12 cellular contexts compared by ENCODE assay signal in genomic region chr2:230868151-230868946, GRCh38. TPM values are rescaled to one million over a fixed set of nuclear protein-coding genes. Genes with fewer than 3 reads are reported as not detected.
A peak's percentile ranks its signal among the peaks of the same experiment; 100 is the strongest.
DNase-seq lines count a peak whose midpoint lies in the region; ATAC-seq, FAIRE-seq and TF ChIP-seq lines count a peak whose summit lies in the region.
"Had no signal": no experiment of that assay in that cellular context is flagged by ENCODE, and none has a peak within 500 bp of the region (broad histone marks: within the 10 kb centered on the region; RNA-seq: fewer than 3 reads in every experiment).

No MANE protein-coding gene starts in this region.

- TF ChIP-seq RAD21 in K562 (CRISPR knock-in tag; conservative IDR thresholded peaks at IDR 0.05 in 1 of 2, IDR thresholded peaks at IDR 0.05 in 1 of 2), result no peak

- H3K27ac ChIP-seq in cardiac muscle cell, result peak overlapping the region; percentile 92
- no peak overlapping the region for H3K27ac ChIP-seq in K562 (ENCODE audit: extremely low read depth, low read depth, low read length)
- H3K27ac ChIP-seq in mesodermal cell (ENCODE audit: low read depth, low read length, severe bottlenecking), result peak overlapping the region; percentile 49
- H3K27ac ChIP-seq in breast epithelium, result no peak overlapping the region
- H3K27ac ChIP-seq: neutrophil had no signal

- H3K27me3 ChIP-seq in cardiac muscle cell (no peaks in the 10 kb centered on the region), K562 (ENCODE audit: control insufficient read depth in 2 of 2, insufficient read depth in 2 of 2, low read length in 2 of 2) (peaks cover 0 to 8% of the 10 kb centered on the region in 2 experiments; a peak in 2 of 5 replicates), breast epithelium (no peaks in the 10 kb centered on the region)

- TF ChIP-seq EP300 in K562 (IDR thresholded peaks at IDR 0.05; ENCODE audit: low read length), result no peak

- H3K4me1 ChIP-seq in cardiac muscle cell (ENCODE audit: low read depth) (peaks cover 64% of the 10 kb centered on the region), K562 (replicated peaks in 1 of 2; ENCODE audit: control insufficient read depth in 2 of 2, insufficient read depth in 2 of 2, low read length in 2 of 2) (peaks cover 0 to 50% of the 10 kb centered on the region in 2 experiments; a peak in 3 of 5 replicates), mesodermal cell (ENCODE audit: control insufficient read depth, insufficient read depth, low read length, poor library complexity, severe bottlenecking) (peaks cover 65% of the 10 kb centered on the region), breast epithelium (peaks cover 0 to 3% of the 10 kb centered on the region in 2 donors)

- in situ Hi-C loops in K562 (cut with MboI), result no loop called here

- BruUV-seq in K562 (replicated peaks; lab: Mats Ljungman, UMichigan), result no TSS peak

- no peak for FAIRE-seq in K562 (lab: Jason Lieb, UNC)

- no peak overlapping the region; a peak in 1 of 4 replicates for H3K9ac ChIP-seq in K562 (ENCODE audit: insufficient read depth in 1 of 2, low read depth in 2 of 2, low read length in 2 of 2)

- TF ChIP-seq POLR2A in K562 (conservative IDR thresholded peaks at IDR 0.05) (no peak), breast epithelium (IDR thresholded peaks at IDR 0.05) (no peak)

- no peaks in the 10 kb centered on the region for H3K9me3 ChIP-seq in cardiac muscle cell (ENCODE audit: low read depth)
- H3K9me3 ChIP-seq in K562 (replicated peaks; ENCODE audit: control insufficient read depth, insufficient read depth, low read depth, low read length), result no peaks in the 10 kb centered on the region
- H3K9me3 ChIP-seq in mesodermal cell (ENCODE audit: control insufficient read depth, low read length), result no peaks in the 10 kb centered on the region
- no peaks in the 10 kb centered on the region for H3K9me3 ChIP-seq in breast epithelium
- H3K9me3 ChIP-seq: neutrophil had no signal

- intact Hi-C loops in cardiac septum (cut with DNase I) (no loop called here), K562 (cut with micrococcal nuclease) (no loop called here), breast epithelium (cut with DNase I; ENCODE audit: low total_unique reads) (no loop called here)

- no peak overlapping the region for H3K4me2 ChIP-seq in K562 (ENCODE audit: insufficient read depth, low read length)

- WGBS in K562 (ENCODE audit: insufficient coverage, low coverage, missing lambda C conversion rate), result 59% methylated on average over 7 of the region's 15 CpGs
- WGBS in mesodermal cell (ENCODE audit: insufficient coverage in 2 of 2), 2 experiments, result 16 to 26% methylated on average over 9 to 11 of the region's 15 CpGs

- H3K79me2 ChIP-seq in K562 (ENCODE audit: control insufficient read depth, insufficient read depth, low read length), result peaks cover 4% of the 10 kb centered on the region; the same call in 1 of the 3 replicates

- no peak for ATAC-seq in K562
- no peak for ATAC-seq in stimulated activated naive CD8-positive, alpha-beta T cell treated with anti-CD3 and anti-CD28 coated beads, Interleukin-15, Interleukin-2, amounts not matched to agents 100 U/mL and 50 U/mL, for 24 hours

- H4K20me1 ChIP-seq in K562 (replicated peaks; ENCODE audit: control insufficient read depth, insufficient read depth, low read length), result peaks cover 9% of the 10 kb centered on the region

- H3K36me3 ChIP-seq in cardiac muscle cell (no peaks in the 10 kb centered on the region), K562 (ENCODE audit: control insufficient read depth, insufficient read depth, low read length) (no peaks in the 10 kb centered on the region), mesodermal cell (ENCODE audit: control insufficient read depth, insufficient read depth, low read length) (peaks cover 24% of the 10 kb centered on the region), breast epithelium (no peaks in the 10 kb centered on the region)
- H3K36me3 ChIP-seq: neutrophil had no signal

- POLR2A ChIA-PET in K562 (lab: Yijun Ruan, JAX), result interaction anchor here (0.6 kb wide), 1 partner anchor 70 kb away, joined by 3 read pairs; no protein-coding TSS in a partner anchor

- CTCF ChIA-PET in K562 (lab: Yijun Ruan, JAX; ENCODE audit: low intra/inter-chr PET ratio), result no interaction called here

- no peaks in the 10 kb centered on the region for H3K9me1 ChIP-seq in K562 (ENCODE audit: control insufficient read depth, insufficient read depth, low read length)

- DNase-seq in cardiac muscle cell (ENCODE audit: low read depth in 1 of 2, low spot score in 1 of 2) (peak; percentile 39 to 77), cardiac septum (ENCODE audit: low spot score) (no peak), K562 (ENCODE audit: extremely low read depth in 1 of 4, low spot score in 3 of 4) (no peak), breast epithelium (ENCODE audit: low spot score in 2 of 2) (no peak), NCI-H510A treated with DMSO at 0.1 percent for 48 hours (lab: John Stamatoyannopoulos, UW) (no peak)
- DNase-seq in stimulated activated naive CD4-positive, alpha-beta T cell treated with Interleukin-2 at 50 U/mL for 16 hours (lab: John Stamatoyannopoulos, UW), result no peak
- DNase-seq in stimulated activated naive CD8-positive, alpha-beta T cell treated with anti-CD3 and anti-CD28 coated beads, Interleukin-15, Interleukin-2, amounts not matched to agents 100 U/mL and 50 U/mL, for 24 hours, result no peak
- DNase-seq: activated CD4-positive, alpha-beta T cell treated with anti-CD3 and anti-CD28 coated beads for 4 hours; NCI-H2029; stimulated activated CD4-positive, alpha-beta T cell treated with anti-CD3 and anti-CD28 coated beads, Interleukin-1b, Interleukin-23, amount 100 ng/mL, for 48 hours had no signal

- H2AFZ ChIP-seq in K562 (ENCODE audit: low read depth, low read length), result no peak overlapping the region

- peak overlapping the region; percentile 10 for H3K4me3 ChIP-seq in cardiac muscle cell
- no peak overlapping the region for H3K4me3 ChIP-seq in K562
- H3K4me3 ChIP-seq in mesodermal cell (ENCODE audit: extremely low read depth, insufficient read depth, low read length, poor library complexity, severe bottlenecking), result no peak overlapping the region
- H3K4me3 ChIP-seq in breast epithelium, result no peak overlapping the region

- TF ChIP-seq CTCF in cardiac muscle cell (IDR thresholded peaks at IDR 0.05; ENCODE audit: low read depth, low read length) (no peak), K562 (IDR thresholded peaks at IDR 0.05 in 2 of 3, conservative IDR thresholded peaks at IDR 0.05 in 1 of 3; ENCODE audit: insufficient read depth in 2 of 3, low read depth in 1 of 3, low read length in 3 of 3) (no peak), breast epithelium (IDR thresholded peaks at IDR 0.05) (no peak)

RNA-seq across cellular contexts. Expression of gene ITM2C, which starts 3.6 kb away (rescaled TPM):
- total RNA-seq in cardiac muscle cell (389 and 411 TPM in 2 replicates), cardiac septum (18.4 TPM), K562 (2014; rRNA removed) (21.5 and 30.9 TPM in 2 replicates), K562 (2014; rRNA removed; fragmentation: Illumina TruSeq; extraction: Trizol) (14.3 and 15.4 TPM in 2 replicates), K562 (2015; rRNA removed; fragmentation: Illumina TruSeq; extraction: Trizol) (19.7 and 20.8 TPM in 2 replicates), K562 (2021) (24.1 and 26.0 TPM in 2 replicates), breast epithelium (10 to 100 TPM; 24.5 to 46.2 (median 36.3) TPM)
- polyA plus RNA-seq in cardiac muscle cell (484 and 536 TPM in 2 replicates), K562 (2011; rRNA removed) (58.8 and 64.7 TPM in 2 replicates), K562 (2014; fragmentation: Illumina TruSeq; extraction: Trizol) (37.5 and 38.3 TPM in 2 replicates), K562 (2014; fragmentation: Nextera tagmentation; extraction: Ambion mirVana) (1 to 10 TPM in 1 of 2 experiments, under 1 TPM in 1; 0.49 to 1.4 TPM), K562 (2014; rRNA removed) (27.1 and 37.1 TPM in 2 replicates)
- total RNA-seq in K562 (2011; cell fraction: chromatin; rRNA removed; ENCODE audit: low replicate concordance), result 15.7 and 63.4 TPM in 2 replicates
- total RNA-seq in K562 (2011; cell fraction: nucleolus; rRNA removed), result 70.9 and 81.4 TPM in 2 replicates
- total RNA-seq in K562 (2011; cell fraction: nucleoplasm; rRNA removed), result 54.6 and 63.5 TPM in 2 replicates
- polyA plus RNA-seq in K562 (2011; cell fraction: cytosol; rRNA removed), result 72.2 and 89.1 TPM in 2 replicates
- 23.0 and 26.2 TPM in 2 replicates for polyA plus RNA-seq in K562 (2011; cell fraction: nucleus; rRNA removed)
- 40.7 and 50.5 TPM in 2 replicates for polyA plus RNA-seq in K562 (2012)
- 42.9 and 62.5 TPM in 2 replicates for polyA minus RNA-seq in K562 (2011; rRNA and poly(A)+ RNA removed)
- 29.0 and 39.4 TPM in 2 replicates for polyA minus RNA-seq in K562 (2011; cell fraction: cytosol; rRNA and poly(A)+ RNA removed)
- 3.5 and 4.2 TPM in 2 replicates for polyA minus RNA-seq in K562 (2011; cell fraction: nucleus; rRNA and poly(A)+ RNA removed)
- 414 TPM for polyA plus RNA-seq in mesodermal cell (2013, experiment 1 of 2)
- 346 TPM for polyA plus RNA-seq in mesodermal cell (2013, experiment 2 of 2)

RNA-seq across cellular contexts. Expression of gene GPR55, which starts 56.7 kb away (rescaled TPM):
- total RNA-seq in cardiac muscle cell (not detected in 2 replicates), cardiac septum (not detected), K562 (2014; rRNA removed) (0.08 and 0.18 TPM in 2 replicates), K562 (2014; rRNA removed; fragmentation: Illumina TruSeq; extraction: Trizol) (0.11 and 0.16 TPM in 2 replicates), K562 (2015; rRNA removed; fragmentation: Illumina TruSeq; extraction: Trizol) (0.34 and 0.36 TPM in 2 replicates), K562 (2021) (0.07 and 0.18 TPM in 2 replicates), breast epithelium (under 1 TPM in 2 of 3 donors, not detected in 1; 0.16 to 0.44 TPM)
- polyA plus RNA-seq in cardiac muscle cell (not detected in 2 replicates), K562 (2011; rRNA removed) (0.32 and 0.49 TPM in 2 replicates), K562 (2014; fragmentation: Illumina TruSeq; extraction: Trizol) (0.16 and 0.19 TPM in 2 replicates), K562 (2014; fragmentation: Nextera tagmentation; extraction: Ambion mirVana) (under 1 TPM; 0.27 to 0.34 TPM), K562 (2014; rRNA removed) (0.36 and 0.73 TPM in 2 replicates)
- total RNA-seq in K562 (2011; cell fraction: chromatin; rRNA removed; ENCODE audit: low replicate concordance), result 1.3 and 2.8 TPM in 2 replicates
- 2.0 and 2.2 TPM in 2 replicates for total RNA-seq in K562 (2011; cell fraction: nucleolus; rRNA removed)
- total RNA-seq in K562 (2011; cell fraction: nucleoplasm; rRNA removed), result 1.5 and 2.7 TPM in 2 replicates
- polyA plus RNA-seq in K562 (2011; cell fraction: cytosol; rRNA removed), result 0.34 and 0.49 TPM in 2 replicates
- polyA plus RNA-seq in K562 (2011; cell fraction: nucleus; rRNA removed), result 0.95 and 1.7 TPM in 2 replicates
- 1.2 and 1.4 TPM in 2 replicates for polyA plus RNA-seq in K562 (2012)
- 0.45 and 0.46 TPM in 2 replicates for polyA minus RNA-seq in K562 (2011; rRNA and poly(A)+ RNA removed)
- not detected in 2 replicates for polyA minus RNA-seq in K562 (2011; cell fraction: cytosol; rRNA and poly(A)+ RNA removed)
- 1.00 and 1.1 TPM in 2 replicates for polyA minus RNA-seq in K562 (2011; cell fraction: nucleus; rRNA and poly(A)+ RNA removed)
- 0.18 TPM for polyA plus RNA-seq in mesodermal cell (2013, experiment 1 of 2)
- polyA plus RNA-seq in mesodermal cell (2013, experiment 2 of 2), result not detected

Comparison
In these comparisons a context has a peak if more than half of its experiments do, and no peak if none do; other contexts are left out.
1. DNase-seq: peak in cardiac muscle cell (2 of 2); none in cardiac septum (single experiment), K562 (0 of 4), stimulated activated naive CD4-positive, alpha-beta T cell treated with Interleukin-2 at 50 U/mL for 16 hours (single experiment), breast epithelium (0 of 2), NCI-H510A treated with DMSO at 0.1 percent for 48 hours (single experiment) and stimulated activated naive CD8-positive, alpha-beta T cell treated with anti-CD3 and anti-CD28 coated beads, Interleukin-15, Interleukin-2, amounts not matched to agents 100 U/mL and 50 U/mL, for 24 hours (single experiment).
2. H3K27ac ChIP-seq: peak in cardiac muscle cell (single experiment) and mesodermal cell (single experiment); none in K562 (single experiment) and breast epithelium (0 of 2).